In the genomic region with DNA sequence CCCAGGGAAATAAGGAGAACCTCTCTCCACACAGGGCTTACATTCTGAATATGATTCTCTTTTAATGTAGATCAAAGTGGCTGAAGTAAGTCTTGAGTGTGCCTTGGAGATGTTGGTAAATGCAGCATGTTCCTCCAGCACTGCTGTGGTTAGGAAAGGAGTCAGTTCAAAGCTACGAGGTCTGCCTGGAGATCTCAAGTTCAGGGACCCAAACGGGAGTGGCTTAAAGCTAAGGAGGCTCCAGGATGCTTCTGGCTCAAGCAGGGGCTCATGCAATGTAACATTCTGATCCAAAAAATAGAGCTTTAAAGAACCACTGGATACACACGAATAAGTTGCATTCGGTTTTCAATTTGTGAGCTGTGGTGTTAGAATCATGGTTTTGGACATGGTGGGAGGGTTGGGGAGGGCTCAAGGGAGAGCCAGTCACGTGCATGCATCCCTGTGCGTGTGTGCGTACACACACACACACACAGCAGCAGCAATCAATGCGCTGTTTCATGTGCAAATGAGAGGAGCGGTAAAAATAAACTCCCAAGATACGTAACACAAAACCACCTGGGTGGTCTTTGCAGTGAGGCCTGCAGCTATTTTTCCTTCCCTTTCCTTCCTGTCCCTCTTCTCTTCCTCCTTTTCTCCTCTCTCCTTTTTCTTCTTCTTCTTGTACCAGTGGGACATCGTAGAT, we compare ENCODE assay signal across 25 cellular contexts.
A peak's percentile ranks its signal among the peaks of the same experiment; 100 is the strongest.
DNase-seq lines count a peak whose midpoint lies in the region; FAIRE-seq and TF ChIP-seq lines count a peak whose summit lies in the region.
"Had no signal": no experiment of that assay in that cellular context is flagged by ENCODE, and none has a peak within 500 bp of the region (broad histone marks: within the 10 kb centered on the region; RNA-seq: fewer than 3 reads in every experiment).

No MANE protein-coding gene starts in this region.

- H3K36me3 ChIP-seq in HAP-1 (replicated peaks), result no peaks in the 10 kb centered on the region
- no peaks in the 10 kb centered on the region for H3K36me3 ChIP-seq in astrocyte (ENCODE audit: insufficient read depth, low read length)
- H3K36me3 ChIP-seq in osteoblast (ENCODE audit: insufficient read depth, low read length), result no peaks in the 10 kb centered on the region
- H3K36me3 ChIP-seq: cardiac muscle cell, right lobe of liver, upper lobe of right lung had no signal

- H3K36me3 Mint-ChIP-seq in astrocyte (ENCODE audit: low read depth, unreplicated experiment) (no peaks in the 10 kb centered on the region), immature natural killer cell (peaks cover 44 to 71% (median 62%) of the 10 kb centered on the region in 3 donors)

- H3K4me1 ChIP-seq in HAP-1, result peaks cover 31% of the 10 kb centered on the region
- peaks cover 18% of the 10 kb centered on the region for H3K4me1 ChIP-seq in astrocyte (ENCODE audit: insufficient read depth, low read length)
- H3K4me1 ChIP-seq in osteoblast (ENCODE audit: insufficient read depth, low read length), result peaks cover 38% of the 10 kb centered on the region
- H3K4me1 ChIP-seq: upper lobe of right lung had no signal

- FAIRE-seq in astrocyte (lab: Jason Lieb, UNC), result no peak
- FAIRE-seq: GM18507, kidney had no signal

- no peak overlapping the region for H3K27ac ChIP-seq in astrocyte (ENCODE audit: low read depth, low read length)
- peak overlapping the region; percentile 62 for H3K27ac ChIP-seq in osteoblast (ENCODE audit: low read depth, low read length)
- H3K27ac ChIP-seq: cardiac muscle cell, PC-9, right lobe of liver, SK-N-MC, upper lobe of right lung had no signal

- H4K20me1 ChIP-seq in astrocyte (ENCODE audit: insufficient read depth, low read length), result no peaks in the 10 kb centered on the region
- no peaks in the 10 kb centered on the region for H4K20me1 ChIP-seq in osteoblast (ENCODE audit: insufficient read depth, low read length)

- no peaks in the 10 kb centered on the region for H3K9me3 Mint-ChIP-seq in astrocyte (ENCODE audit: unreplicated experiment)
- H3K9me3 Mint-ChIP-seq in immature natural killer cell, result no peaks in the 10 kb centered on the region

- no peaks in the 10 kb centered on the region for H3K27me3 Mint-ChIP-seq in astrocyte (ENCODE audit: low read depth, unreplicated experiment)
- peaks cover 2 to 5% (median 4%) of the 10 kb centered on the region in 3 donors for H3K27me3 Mint-ChIP-seq in immature natural killer cell (ENCODE audit: low read depth in 3 of 3)
- H3K27me3 Mint-ChIP-seq: activated CD4-positive, alpha-beta T cell treated with anti-CD3 and anti-CD28 coated beads for 36 hours; activated CD8-positive, alpha-beta memory T cell treated with anti-CD3 and anti-CD28 coated beads, Interleukin-2, amount 10 ng/mL, durations not matched to agents 7 days and 5 days; CD8-positive, alpha-beta memory T cell had no signal

- H3K4me3 ChIP-seq in HAP-1 (no peak overlapping the region), astrocyte (ENCODE audit: insufficient read depth, low read depth, low read length) (no peak overlapping the region), osteoblast (ENCODE audit: insufficient read depth, low read length) (no peak overlapping the region)
- H3K4me3 ChIP-seq: cardiac muscle cell, PC-9, right lobe of liver, SK-N-MC, upper lobe of right lung had no signal

- H3K4me1 Mint-ChIP-seq in astrocyte (ENCODE audit: low read depth, unreplicated experiment) (peaks cover 31% of the 10 kb centered on the region), immature natural killer cell (peaks cover 89 to 100% of the 10 kb centered on the region in 2 donors)

- no peak overlapping the region for H3K4me3 Mint-ChIP-seq in astrocyte (ENCODE audit: unreplicated experiment)
- H3K4me3 Mint-ChIP-seq in immature natural killer cell, result no peak overlapping the region
- H3K4me3 Mint-ChIP-seq: activated CD4-positive, alpha-beta T cell treated with anti-CD3 and anti-CD28 coated beads for 36 hours; activated CD8-positive, alpha-beta memory T cell treated with anti-CD3 and anti-CD28 coated beads, Interleukin-2, amount 10 ng/mL, durations not matched to agents 7 days and 5 days; CD8-positive, alpha-beta memory T cell had no signal

- no peaks in the 10 kb centered on the region for H3K79me2 ChIP-seq in astrocyte (ENCODE audit: insufficient read depth, low read length)
- H3K79me2 ChIP-seq in osteoblast (ENCODE audit: insufficient read depth, low read length), result no peaks in the 10 kb centered on the region

- H3K9ac ChIP-seq in astrocyte (ENCODE audit: low read length), result no peak overlapping the region

- no peaks in the 10 kb centered on the region for H3K9me3 ChIP-seq in HAP-1
- no peaks in the 10 kb centered on the region for H3K9me3 ChIP-seq in astrocyte (ENCODE audit: insufficient read depth, low read depth, low read length)
- no peaks in the 10 kb centered on the region for H3K9me3 ChIP-seq in osteoblast (ENCODE audit: low read depth, low read length)
- H3K9me3 ChIP-seq: right lobe of liver, upper lobe of right lung had no signal

- H3K27me3 ChIP-seq in HAP-1 (ENCODE audit: low read depth), result no peaks in the 10 kb centered on the region
- H3K27me3 ChIP-seq in astrocyte (ENCODE audit: insufficient read depth, low read length), result no peaks in the 10 kb centered on the region
- H3K27me3 ChIP-seq in osteoblast (ENCODE audit: insufficient read depth, low read length), result no peaks in the 10 kb centered on the region
- H3K27me3 ChIP-seq: cardiac muscle cell, right lobe of liver, upper lobe of right lung had no signal

- in situ Hi-C loops in HAP-1 (cut with MboI; ENCODE audit: low sequenced_read_pairs), result no loop called here

- H3K27ac Mint-ChIP-seq in astrocyte (ENCODE audit: unreplicated experiment) (no peak overlapping the region), immature natural killer cell (peak overlapping the region; percentile 81 to 97 (median 92))
- H3K27ac Mint-ChIP-seq: activated CD4-positive, alpha-beta T cell treated with anti-CD3 and anti-CD28 coated beads for 36 hours; activated CD8-positive, alpha-beta memory T cell treated with anti-CD3 and anti-CD28 coated beads, Interleukin-2, amount 10 ng/mL, durations not matched to agents 7 days and 5 days had no signal

- H2AFZ ChIP-seq in astrocyte (ENCODE audit: low read depth, low read length) (no peak overlapping the region), osteoblast (ENCODE audit: low read length) (peak overlapping the region; percentile 9)
- H2AFZ ChIP-seq: PC-9 had no signal

- DNase-seq in HAP-1 (ENCODE audit: low spot score in 2 of 2), result peak; percentile 61 to 71
- peak; percentile 20 for DNase-seq in astrocyte (ENCODE audit: low read depth)
- no peak for DNase-seq in immature natural killer cell
- DNase-seq in osteoblast (ENCODE audit: insufficient read length, low spot score, missing footprints), result no peak
- no peak for DNase-seq in NOMO-1 treated with dmso at 0.1 percent for 144 hours (lab: John Stamatoyannopoulos, UW; ENCODE audit: unreplicated experiment)
- no peak for DNase-seq in T-helper 1 cell
- no peak for DNase-seq in GM20000 (ENCODE audit: low spot score)
- DNase-seq: activated CD4-positive, alpha-beta T cell treated with anti-CD3 and anti-CD28 coated beads for 36 hours; activated CD8-positive, alpha-beta memory T cell treated with anti-CD3 and anti-CD28 coated beads, Interleukin-2, amount 10 ng/mL, durations not matched to agents 7 days and 5 days; CD8-positive, alpha-beta memory T cell; DMS79 treated with DMSO at 0.1 percent for 48 hours; GOT3; Karpas-422; kidney; NCI-H1105 treated with DMSO at 0.1 percent for 48 hours; NCI-H2171; NCI-H526 treated with DMSO at 0.1 percent for 48 hours; PC-9; right lobe of liver; stimulated activated naive CD8-positive, alpha-beta T cell treated with anti-CD3 and anti-CD28 coated beads, Interleukin-15, Interleukin-2, amounts not matched to agents 100 U/mL and 50 U/mL, for 24 hours; T1000; upper lobe of right lung had no signal

- H3K4me2 ChIP-seq in astrocyte (ENCODE audit: low read length), result peak overlapping the region; percentile 37
- peak overlapping the region; percentile 43 for H3K4me2 ChIP-seq in osteoblast (ENCODE audit: insufficient read depth, low read length)
- H3K4me2 ChIP-seq: PC-9 had no signal

- no peak for TF ChIP-seq CTCF in astrocyte (IDR thresholded peaks at IDR 0.05; ENCODE audit: insufficient read depth, low read depth, low read length)
- TF ChIP-seq CTCF in osteoblast (IDR thresholded peaks at IDR 0.05; ENCODE audit: extremely low read depth, low read depth, low read length), result no peak
- TF ChIP-seq CTCF in GM20000 (IDR thresholded peaks at IDR 0.05; ENCODE audit: extremely low read depth, missing control alignments), result no peak

Comparison
In these comparisons a context has a peak if more than half of its experiments do, and no peak if none do; other contexts are left out.
1. DNase-seq: peak in HAP-1 (2 of 2) and astrocyte (single experiment); none in immature natural killer cell (0 of 3), osteoblast (single experiment), NOMO-1 treated with dmso at 0.1 percent for 144 hours (single experiment), T-helper 1 cell (0 of 5) and GM20000 (single experiment).